Comparison of ENCODE assay signal across 22 cellular contexts in genomic region chr5:160296496-160296895, GRCh38.
"Had no signal": no experiment of that assay in that cellular context is flagged by ENCODE, and none has a peak within 500 bp of the region (broad histone marks: within the 10 kb centered on the region; RNA-seq: fewer than 3 reads in every experiment).

No MANE protein-coding gene starts in this region.

- ATAC-seq: HepG2 had no signal

- H3K27ac ChIP-seq: SJSA1, SK-N-MC had no signal

- FAIRE-seq: HepG2, RCC 7860 had no signal

- H3K27me3 ChIP-seq: SJSA1 had no signal

- H3K4me3 ChIP-seq: SJSA1, SK-N-MC had no signal

- DNase-seq: Karpas-422, KG1, MM.1S, NCI-H1092 treated with DMSO at 0.1 percent for 48 hours, NCI-H1436, NCI-H187, NCI-H2029, NCI-H2081 treated with DMSO at 0.1 percent for 48 hours, NCI-H2171, NCI-H226, NCI-H446, NCI-H510A, NCI-H524 treated with DMSO at 0.1 percent for 48 hours, NCI-H69, NCI-H774, Right ventricle myocardium superior, RPMI8226, SIG-M5 had no signal

- H3K9me3 ChIP-seq: SJSA1 had no signal
